ENCODE assay signal across 18 cellular contexts in the genomic region with DNA sequence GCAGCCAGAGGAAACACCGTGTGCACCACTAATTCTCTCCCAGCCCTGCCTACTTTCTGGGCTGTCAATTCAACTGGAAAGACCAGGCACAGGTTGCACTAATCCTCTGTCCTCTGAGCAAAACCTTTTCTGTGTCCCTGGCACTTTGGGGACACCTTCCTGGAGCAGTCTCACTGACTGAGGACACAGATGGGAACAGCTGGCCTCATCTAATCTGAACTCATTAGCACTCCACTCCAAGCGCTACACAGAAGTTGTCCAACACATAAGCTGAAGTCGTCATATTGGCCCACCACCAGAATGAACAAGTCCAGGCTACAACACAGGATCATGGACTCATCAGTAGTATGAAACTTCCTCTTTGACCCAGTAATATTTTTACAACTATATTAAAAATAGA. TPM values are rescaled to one million over a fixed set of nuclear protein-coding genes. Genes with fewer than 3 reads are reported as not detected.
DNase-seq lines count a peak whose midpoint lies in the region; ATAC-seq and TF ChIP-seq lines count a peak whose summit lies in the region.
"Had no signal": no experiment of that assay in that cellular context is flagged by ENCODE, and none has a peak within 500 bp of the region (broad histone marks: within the 10 kb centered on the region; RNA-seq: fewer than 3 reads in every experiment).

No MANE protein-coding gene starts in this region.

- no peaks in the 10 kb centered on the region for H3K9me3 ChIP-seq in left ventricle myocardium inferior (replicated peaks)

- ATAC-seq in Right ventricle myocardium superior (ENCODE audit: poor library complexity) = peak; percentile 66
- no peak for ATAC-seq in activated T-helper 17 cell treated with anti-CD3 and anti-CD28 coated beads, Interleukin-2, amount 50 U/mL, for 72 hours (replicated peaks)

- H3K4me3 ChIP-seq in left ventricle myocardium inferior = no peak overlapping the region
- H3K4me3 ChIP-seq: K562 had no signal

- peak overlapping the region; percentile 20 for H3K4me3 Mint-ChIP-seq in glutamatergic neuron (ENCODE audit: unreplicated experiment)
- H3K4me3 Mint-ChIP-seq in activated T-helper 17 cell treated with anti-CD3 and anti-CD28 coated beads, Interleukin-2, amount 50 U/mL, for 72 hours = no peak overlapping the region
- H3K4me3 Mint-ChIP-seq: CD4-positive, alpha-beta T cell had no signal

- no peak overlapping the region for H3K27ac ChIP-seq in left ventricle myocardium inferior (replicated peaks)
- H3K27ac ChIP-seq: RWPE1 had no signal

- H3K4me1 ChIP-seq in left ventricle myocardium inferior = peaks cover 13% of the 10 kb centered on the region

- no peaks in the 10 kb centered on the region for H3K36me3 Mint-ChIP-seq in glutamatergic neuron (ENCODE audit: unreplicated experiment)
- no peaks in the 10 kb centered on the region for H3K36me3 Mint-ChIP-seq in activated T-helper 17 cell treated with anti-CD3 and anti-CD28 coated beads, Interleukin-2, amount 50 U/mL, for 72 hours (ENCODE audit: low read depth)

- intact Hi-C loops in Right ventricle myocardium superior (cut with DNase I) (no loop called here), left ventricle myocardium inferior (cut with micrococcal nuclease) (no loop called here)

- peaks cover 5% of the 10 kb centered on the region for H3K9me3 Mint-ChIP-seq in glutamatergic neuron (ENCODE audit: unreplicated experiment)
- H3K9me3 Mint-ChIP-seq in activated T-helper 17 cell treated with anti-CD3 and anti-CD28 coated beads, Interleukin-2, amount 50 U/mL, for 72 hours = no peaks in the 10 kb centered on the region
- H3K9me3 Mint-ChIP-seq: CD4-positive, alpha-beta T cell had no signal

- H3K27me3 ChIP-seq in left ventricle myocardium inferior (ENCODE audit: low read depth) = no peaks in the 10 kb centered on the region

- peaks cover 6% of the 10 kb centered on the region for H3K4me1 Mint-ChIP-seq in glutamatergic neuron (ENCODE audit: low read depth, unreplicated experiment)
- H3K4me1 Mint-ChIP-seq in activated T-helper 17 cell treated with anti-CD3 and anti-CD28 coated beads, Interleukin-2, amount 50 U/mL, for 72 hours = no peaks in the 10 kb centered on the region

- peaks cover 3% of the 10 kb centered on the region for H3K27me3 Mint-ChIP-seq in glutamatergic neuron (ENCODE audit: unreplicated experiment)
- peaks cover 4% of the 10 kb centered on the region for H3K27me3 Mint-ChIP-seq in activated T-helper 17 cell treated with anti-CD3 and anti-CD28 coated beads, Interleukin-2, amount 50 U/mL, for 72 hours
- H3K27me3 Mint-ChIP-seq: CD4-positive, alpha-beta T cell had no signal

- no peak overlapping the region for H3K27ac Mint-ChIP-seq in glutamatergic neuron (ENCODE audit: unreplicated experiment)
- no peak overlapping the region for H3K27ac Mint-ChIP-seq in activated T-helper 17 cell treated with anti-CD3 and anti-CD28 coated beads, Interleukin-2, amount 50 U/mL, for 72 hours
- H3K27ac Mint-ChIP-seq: CD4-positive, alpha-beta T cell had no signal

- DNase-seq in Right ventricle myocardium superior (no peak), left ventricle myocardium inferior (no peak), NCI-H524 treated with DMSO at 0.1 percent for 48 hours (lab: John Stamatoyannopoulos, UW) (peak; percentile 84), glutamatergic neuron (no peak), NCI-H1436 treated with DMSO at 0.1 percent for 48 hours (lab: John Stamatoyannopoulos, UW) (no peak), NCI-H510A treated with DMSO at 0.1 percent for 48 hours (lab: John Stamatoyannopoulos, UW) (no peak)
- DNase-seq: Calu3; CD4-positive, alpha-beta T cell; DMS79 treated with DMSO at 0.1 percent for 48 hours; NCI-H1105 treated with DMSO at 0.1 percent for 48 hours; NCI-H2029; NCI-H226; NCI-H774 had no signal

- TF ChIP-seq CTCF in left ventricle myocardium inferior (IDR thresholded peaks at IDR 0.05; ENCODE audit: borderline replicate concordance) (no peak), glutamatergic neuron (IDR thresholded peaks at IDR 0.05; ENCODE audit: partially characterized antibody, unreplicated experiment) (no peak)

- H3K36me3 ChIP-seq in left ventricle myocardium inferior = peaks cover 17% of the 10 kb centered on the region

RNA-seq across cellular contexts. Expression of a gene that starts 17.2 kb away (rescaled TPM):
- 3.7 TPM for total RNA-seq in Right ventricle myocardium superior
- 2.7 TPM for total RNA-seq in left ventricle myocardium inferior
- total RNA-seq in glutamatergic neuron (ENCODE audit: unreplicated experiment) = not detected
- not detected for total RNA-seq in activated T-helper 17 cell treated with anti-CD3 and anti-CD28 coated beads, Interleukin-2, amount 50 U/mL, for 72 hours
- total RNA-seq: Calu3; CD4-positive, alpha-beta T cell had no signal

RNA-seq across cellular contexts. Expression of a gene that starts 40.5 kb away (rescaled TPM):
- 1.1 TPM for total RNA-seq in Right ventricle myocardium superior
- 1.5 TPM for total RNA-seq in left ventricle myocardium inferior
- total RNA-seq in glutamatergic neuron (ENCODE audit: unreplicated experiment) = not detected
- total RNA-seq in activated T-helper 17 cell treated with anti-CD3 and anti-CD28 coated beads, Interleukin-2, amount 50 U/mL, for 72 hours = 1 to 10 TPM; 2.1 to 3.7 TPM
- total RNA-seq: Calu3, H1, SK-MEL-5 had no signal

RNA-seq across cellular contexts. Expression of a gene that starts 50.2 kb away (rescaled TPM):
- total RNA-seq in Right ventricle myocardium superior (not detected), left ventricle myocardium inferior (not detected), glutamatergic neuron (ENCODE audit: unreplicated experiment) (not detected)
- total RNA-seq in activated T-helper 17 cell treated with anti-CD3 and anti-CD28 coated beads, Interleukin-2, amount 50 U/mL, for 72 hours = not detected
- total RNA-seq: Calu3; CD4-positive, alpha-beta T cell; H1; K562; SK-MEL-5 had no signal
